In the genomic region with DNA sequence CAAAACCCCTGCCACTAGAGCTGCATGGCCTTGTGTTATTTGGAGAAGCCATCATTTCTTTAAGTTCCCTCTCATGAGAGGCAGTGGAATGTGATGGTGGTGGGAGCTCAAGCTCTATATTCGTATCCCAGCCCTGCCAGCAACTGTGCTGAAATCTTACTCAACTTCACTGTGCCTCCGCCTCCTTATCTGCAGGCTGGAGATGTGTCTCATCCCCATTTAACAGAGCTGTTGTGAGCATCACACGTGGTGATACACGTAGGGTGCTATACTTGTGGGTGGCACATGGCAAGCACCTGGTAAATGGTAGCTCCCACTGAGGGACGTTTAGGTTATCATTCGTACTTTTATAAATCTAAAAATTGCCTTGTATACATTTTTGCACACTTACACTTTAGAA, we compare ENCODE assay signal across 25 cellular contexts. TPM values are rescaled to one million over a fixed set of nuclear protein-coding genes. Genes with fewer than 3 reads are reported as not detected.
DNase-seq lines count a peak whose midpoint lies in the region; ATAC-seq and FAIRE-seq lines count a peak whose summit lies in the region.
"Had no signal": no experiment of that assay in that cellular context is flagged by ENCODE, and none has a peak within 500 bp of the region (broad histone marks: within the 10 kb centered on the region; RNA-seq: fewer than 3 reads in every experiment).

No MANE protein-coding gene starts in this region.

- H3K27ac ChIP-seq in BLaER1 (peak overlapping the region; percentile 69; the same call in 1 of the 2 replicates), small intestine (ENCODE audit: low read depth in 1 of 2, low read length in 1 of 2) (no peak overlapping the region)
- H3K27ac ChIP-seq: breast epithelium, heart right ventricle, left lung, neural progenitor cell, psoas muscle had no signal

- H3K27me3 Mint-ChIP-seq in activated CD4-positive, alpha-beta T cell treated with anti-CD3 and anti-CD28 coated beads, Interleukin-2, amount 10 ng/mL, durations not matched to agents 7 days and 5 days = no peaks in the 10 kb centered on the region
- no peaks in the 10 kb centered on the region for H3K27me3 Mint-ChIP-seq in activated CD4-positive, alpha-beta T cell treated with anti-CD3 and anti-CD28 coated beads, Interleukin-2, amount 10 ng/mL, durations not matched to agents 24 days and 14 days
- no peaks in the 10 kb centered on the region for H3K27me3 Mint-ChIP-seq in T-cell
- H3K27me3 Mint-ChIP-seq in immature natural killer cell (ENCODE audit: low read depth in 3 of 3) = no peaks in the 10 kb centered on the region
- H3K27me3 Mint-ChIP-seq: activated B cell treated with CpG ODN at 0.5 μM for 24 hours; dendritic cell treated with granulocyte-macrophage colony-stimulating factor and Interleukin-4, amounts not matched to agents 40 ng/mL and 50 ng/mL, for 4 days had no signal

- DNase-seq in activated CD4-positive, alpha-beta T cell treated with anti-CD3 and anti-CD28 coated beads, Interleukin-2, amount 10 ng/mL, durations not matched to agents 7 days and 5 days = no peak
- no peak for DNase-seq in activated CD4-positive, alpha-beta T cell treated with anti-CD3 and anti-CD28 coated beads, Interleukin-2, amount 10 ng/mL, durations not matched to agents 24 days and 14 days
- DNase-seq in T-cell (peak in 6 of 34 experiments; percentile 12 to 41 (median 26)), immature natural killer cell (peak; percentile 52 to 63 (median 53)), middle frontal gyrus (ENCODE audit: extremely low spot score, low spot score) (no peak), small intestine (no peak)
- DNase-seq in stimulated activated naive CD4-positive, alpha-beta T cell treated with Interleukin-2 at 50 U/mL for 16 hours (lab: John Stamatoyannopoulos, UW) = no peak
- DNase-seq: activated B cell treated with CpG ODN at 0.5 μM for 24 hours, C1 segment of cervical spinal cord, DMS153, heart right ventricle, left lung, midbrain, NCI-H1436, NCI-H2171, NCI-H526, psoas muscle, T-helper 9 cell had no signal

- WGBS in small intestine, 3 donors = 81 to 92% (median 87%) methylated on average over 6 of the region's 6 CpGs

- no peak overlapping the region for H3K4me3 ChIP-seq in BLaER1
- no peak overlapping the region for H3K4me3 ChIP-seq in small intestine (ENCODE audit: low read depth in 1 of 2, low read length in 2 of 2)
- H3K4me3 ChIP-seq: breast epithelium, heart right ventricle, left lung, neural progenitor cell, psoas muscle had no signal

- H3K27me3 ChIP-seq in BLaER1 = no peaks in the 10 kb centered on the region
- H3K27me3 ChIP-seq in small intestine (ENCODE audit: control insufficient read depth in 2 of 2, insufficient read depth in 2 of 2, low read length in 2 of 2) = no peaks in the 10 kb centered on the region
- H3K27me3 ChIP-seq: breast epithelium, heart right ventricle, left lung, neural progenitor cell had no signal

- no peak for ATAC-seq in T-cell (replicated peaks in 1 of 4)
- ATAC-seq: heart right ventricle, left lung, psoas muscle, SK-N-SH treated with all-trans-retinoic acid at 6 μM for 48 hours had no signal

- CTCF ChIA-PET in activated CD4-positive, alpha-beta T cell treated with anti-CD3 and anti-CD28 coated beads, Interleukin-2, amount 10 ng/mL, durations not matched to agents 7 days and 5 days (lab: Charles Lee) = interaction anchor here (0.8 kb wide), 1 partner anchor 13 kb away, joined by 3 read pairs; no protein-coding TSS in a partner anchor
- CTCF ChIA-PET in T-cell (lab: Charles Lee) = interaction anchor here (0.6 to 1.0 kb wide), 4 partner anchors 20 to 147 kb away, joined by 3 to 5 read pairs (median 3); no protein-coding TSS in a partner anchor

- peaks cover 68% of the 10 kb centered on the region for H3K4me1 Mint-ChIP-seq in activated CD4-positive, alpha-beta T cell treated with anti-CD3 and anti-CD28 coated beads, Interleukin-2, amount 10 ng/mL, durations not matched to agents 7 days and 5 days
- H3K4me1 Mint-ChIP-seq in activated CD4-positive, alpha-beta T cell treated with anti-CD3 and anti-CD28 coated beads, Interleukin-2, amount 10 ng/mL, durations not matched to agents 24 days and 14 days = peaks cover 48% of the 10 kb centered on the region
- H3K4me1 Mint-ChIP-seq in T-cell = peaks cover 83 to 88% (median 88%) of the 10 kb centered on the region in 3 donors
- H3K4me1 Mint-ChIP-seq in immature natural killer cell = peaks cover 67 to 72% of the 10 kb centered on the region in 2 donors

- intact Hi-C loops in activated CD4-positive, alpha-beta T cell treated with anti-CD3 and anti-CD28 coated beads, Interleukin-2, amount 10 ng/mL, durations not matched to agents 24 days and 14 days (cut with micrococcal nuclease) = loop anchor here (5.0 kb wide), 1 partner anchor 147 kb away; the partner anchor contains the start of gene ADSL

- H4K20me1 ChIP-seq in BLaER1 = peaks cover 79% of the 10 kb centered on the region

- no peak for FAIRE-seq in small intestine (lab: Jason Lieb, UNC)
- FAIRE-seq: A204.1, endothelial cell of umbilical vein had no signal

- no peak overlapping the region for H3K4me3 Mint-ChIP-seq in activated CD4-positive, alpha-beta T cell treated with anti-CD3 and anti-CD28 coated beads, Interleukin-2, amount 10 ng/mL, durations not matched to agents 7 days and 5 days
- H3K4me3 Mint-ChIP-seq in activated CD4-positive, alpha-beta T cell treated with anti-CD3 and anti-CD28 coated beads, Interleukin-2, amount 10 ng/mL, durations not matched to agents 24 days and 14 days = no peak overlapping the region
- H3K4me3 Mint-ChIP-seq in T-cell (no peak overlapping the region), immature natural killer cell (peak overlapping the region in 3 of 5 donors; percentile 22 to 54 (median 27))
- H3K4me3 Mint-ChIP-seq: activated B cell treated with CpG ODN at 0.5 μM for 24 hours; dendritic cell treated with granulocyte-macrophage colony-stimulating factor and Interleukin-4, amounts not matched to agents 40 ng/mL and 50 ng/mL, for 4 days; neural progenitor cell had no signal

- no peaks in the 10 kb centered on the region for H3K9me3 Mint-ChIP-seq in activated CD4-positive, alpha-beta T cell treated with anti-CD3 and anti-CD28 coated beads, Interleukin-2, amount 10 ng/mL, durations not matched to agents 7 days and 5 days
- no peaks in the 10 kb centered on the region for H3K9me3 Mint-ChIP-seq in activated CD4-positive, alpha-beta T cell treated with anti-CD3 and anti-CD28 coated beads, Interleukin-2, amount 10 ng/mL, durations not matched to agents 24 days and 14 days
- H3K9me3 Mint-ChIP-seq in T-cell (no peaks in the 10 kb centered on the region), immature natural killer cell (no peaks in the 10 kb centered on the region)
- H3K9me3 Mint-ChIP-seq: activated B cell treated with CpG ODN at 0.5 μM for 24 hours; dendritic cell treated with granulocyte-macrophage colony-stimulating factor and Interleukin-4, amounts not matched to agents 40 ng/mL and 50 ng/mL, for 4 days; neural progenitor cell had no signal

- POLR2A ChIA-PET in activated CD4-positive, alpha-beta T cell treated with anti-CD3 and anti-CD28 coated beads, Interleukin-2, amount 10 ng/mL, durations not matched to agents 7 days and 5 days (lab: Charles Lee) = interaction anchor here (0.6 kb wide), 1 partner anchor 892 kb away, joined by 3 read pairs; no protein-coding TSS in a partner anchor
- POLR2A ChIA-PET in T-cell (lab: Charles Lee) = interaction anchor here in 1 of 2 donors (0.5 to 0.6 kb wide), 2 partner anchors 39 to 258 kb away, joined by 3 read pairs; no protein-coding TSS in a partner anchor

- peak overlapping the region; percentile 66 for H3K27ac Mint-ChIP-seq in activated CD4-positive, alpha-beta T cell treated with anti-CD3 and anti-CD28 coated beads, Interleukin-2, amount 10 ng/mL, durations not matched to agents 7 days and 5 days
- no peak overlapping the region for H3K27ac Mint-ChIP-seq in activated CD4-positive, alpha-beta T cell treated with anti-CD3 and anti-CD28 coated beads, Interleukin-2, amount 10 ng/mL, durations not matched to agents 24 days and 14 days
- peak overlapping the region; percentile 55 to 70 for H3K27ac Mint-ChIP-seq in T-cell
- H3K27ac Mint-ChIP-seq in immature natural killer cell = peak overlapping the region; percentile 49 to 78 (median 68)
- H3K27ac Mint-ChIP-seq: dendritic cell treated with granulocyte-macrophage colony-stimulating factor and Interleukin-4, amounts not matched to agents 40 ng/mL and 50 ng/mL, for 4 days; neural progenitor cell had no signal

- H3K36me3 ChIP-seq in BLaER1 = peaks cover 33% of the 10 kb centered on the region
- peaks cover 0 to 5% of the 10 kb centered on the region in 2 donors for H3K36me3 ChIP-seq in small intestine (ENCODE audit: control insufficient read depth in 2 of 2, insufficient read depth in 2 of 2, low read length in 2 of 2)
- H3K36me3 ChIP-seq: breast epithelium, heart right ventricle, left lung, neural progenitor cell had no signal

- H3K4me1 ChIP-seq in BLaER1 (peaks cover 78% of the 10 kb centered on the region), small intestine (ENCODE audit: control insufficient read depth in 2 of 2, insufficient read depth in 1 of 2, low read depth in 1 of 2, low read length in 1 of 2) (peaks cover 1 to 16% of the 10 kb centered on the region in 2 donors)

- H3K9me3 ChIP-seq in BLaER1 (no peaks in the 10 kb centered on the region), small intestine (ENCODE audit: control insufficient read depth, low read depth) (no peaks in the 10 kb centered on the region)
- H3K9me3 ChIP-seq: breast epithelium, heart right ventricle, left lung, psoas muscle had no signal

- peak overlapping the region; percentile 82; the same call in 1 of the 2 replicates for H3K4me2 ChIP-seq in BLaER1
- H3K4me2 ChIP-seq: neural progenitor cell had no signal

- no peak overlapping the region for H3K9ac ChIP-seq in BLaER1
- H3K9ac ChIP-seq: neural progenitor cell had no signal

- peaks cover 20% of the 10 kb centered on the region for H3K36me3 Mint-ChIP-seq in activated CD4-positive, alpha-beta T cell treated with anti-CD3 and anti-CD28 coated beads, Interleukin-2, amount 10 ng/mL, durations not matched to agents 7 days and 5 days (ENCODE audit: low read depth)
- peaks cover 2% of the 10 kb centered on the region for H3K36me3 Mint-ChIP-seq in activated CD4-positive, alpha-beta T cell treated with anti-CD3 and anti-CD28 coated beads, Interleukin-2, amount 10 ng/mL, durations not matched to agents 24 days and 14 days (ENCODE audit: low read depth)
- H3K36me3 Mint-ChIP-seq in T-cell (peaks cover 13% of the 10 kb centered on the region), immature natural killer cell (no peaks in the 10 kb centered on the region)

RNA-seq across cellular contexts. Expression of gene TNRC6B, which starts 23.1 kb away (rescaled TPM):
- 10 to 100 TPM; 65.1 to 65.2 TPM for total RNA-seq in activated CD4-positive, alpha-beta T cell treated with anti-CD3 and anti-CD28 coated beads, Interleukin-2, amount 10 ng/mL, durations not matched to agents 7 days and 5 days
- 27.3 and 31.3 TPM in 2 replicates for total RNA-seq in activated CD4-positive, alpha-beta T cell treated with anti-CD3 and anti-CD28 coated beads, Interleukin-2, amount 10 ng/mL, durations not matched to agents 24 days and 14 days
- 100 to 1,000 TPM; 122 to 173 (median 143) TPM for total RNA-seq in T-cell
- polyA plus RNA-seq in immature natural killer cell (10 to 100 TPM; 12.9 to 90.1 (median 29.7) TPM), small intestine (1 to 10 TPM; 2.2 to 9.6 (median 3.5) TPM)

Comparison
In these comparisons a context has a peak if more than half of its experiments do, and no peak if none do; other contexts are left out.
1. DNase-seq: peak in immature natural killer cell (3 of 3); none in activated CD4-positive, alpha-beta T cell treated with anti-CD3 and anti-CD28 coated beads, Interleukin-2, amount 10 ng/mL, durations not matched to agents 7 days and 5 days (single experiment), activated CD4-positive, alpha-beta T cell treated with anti-CD3 and anti-CD28 coated beads, Interleukin-2, amount 10 ng/mL, durations not matched to agents 24 days and 14 days (single experiment), middle frontal gyrus (single experiment), small intestine (single experiment) and stimulated activated naive CD4-positive, alpha-beta T cell treated with Interleukin-2 at 50 U/mL for 16 hours (single experiment).
2. H3K4me3 Mint-ChIP-seq: peak in immature natural killer cell (3 of 5); none in activated CD4-positive, alpha-beta T cell treated with anti-CD3 and anti-CD28 coated beads, Interleukin-2, amount 10 ng/mL, durations not matched to agents 7 days and 5 days (single experiment), activated CD4-positive, alpha-beta T cell treated with anti-CD3 and anti-CD28 coated beads, Interleukin-2, amount 10 ng/mL, durations not matched to agents 24 days and 14 days (single experiment) and T-cell (0 of 3).